Comparison of ENCODE assay signal across 21 cellular contexts in genomic region chr17:77854083-77854758, GRCh38.
"Had no signal": no experiment of that assay in that cellular context is flagged by ENCODE, and none has a peak within 500 bp of the region (broad histone marks: within the 10 kb centered on the region; RNA-seq: fewer than 3 reads in every experiment).

No MANE protein-coding gene starts in this region.

- H3K4me3 ChIP-seq: adrenal gland, breast epithelium, SJSA1 had no signal

- H3K4me1 ChIP-seq: adrenal gland, breast epithelium, SJSA1 had no signal

- H3K9ac ChIP-seq: KMS-11 had no signal

- H3K4me2 ChIP-seq: KMS-11 had no signal

- H3K9me3 ChIP-seq: adrenal gland, breast epithelium had no signal

- DNase-seq: activated CD4-positive, alpha-beta T cell treated with anti-CD3 and anti-CD28 coated beads for 48 hours; activated CD4-positive, alpha-beta T cell treated with anti-CD3 and anti-CD28 coated beads, Interleukin-2, amount 50 U/mL, for 4 hours; activated CD4-positive, CD25-positive, alpha-beta regulatory T cell treated with anti-CD3 and anti-CD28 coated beads, Interleukin-2, amount 50 U/mL, for 72 hours; activated CD8-positive, alpha-beta memory T cell treated with anti-CD3 and anti-CD28 coated beads, Interleukin-2, amount 50 U/mL, for 48 hours; activated CD8-positive, alpha-beta T cell treated with anti-CD3 and anti-CD28 coated beads, Interleukin-2, amount 10 ng/mL, durations not matched to agents 7 days and 5 days; activated naive CD4-positive, alpha-beta T cell treated with anti-CD3 and anti-CD28 coated beads, Interleukin-2, amount 50 U/mL, for 16 hours; activated naive CD8-positive, alpha-beta T cell treated with anti-CD3 and anti-CD28 coated beads, Interleukin-2, amount 10 ng/mL, durations not matched to agents 7 days and 5 days; activated T-cell treated with anti-CD3 and anti-CD28 coated beads, Interleukin-2, amount 50 U/mL, for 1 hour; adrenal gland; anterior cingulate cortex; MM.1S; NCI-H1105; NCI-H1436; NCI-H1694 treated with DMSO at 0.1 percent for 48 hours; NCI-H2029 treated with DMSO at 0.1 percent for 48 hours; NCI-H524; PC-3; SHP77 had no signal

- H3K27ac ChIP-seq: adrenal gland, breast epithelium, KMS-11, SJSA1 had no signal

- H3K27me3 ChIP-seq: adrenal gland, breast epithelium, SJSA1 had no signal

- ATAC-seq: activated CD8-positive, alpha-beta T cell treated with anti-CD3 and anti-CD28 coated beads, Interleukin-2, amount 10 ng/mL, durations not matched to agents 7 days and 5 days; PC-3 had no signal

- H3K36me3 ChIP-seq: adrenal gland, breast epithelium, SJSA1 had no signal
